15 cellular contexts compared by ENCODE assay signal in genomic region chr14:89540009-89540829, GRCh38.
DNase-seq lines count a peak whose midpoint lies in the region; ATAC-seq, FAIRE-seq and TF ChIP-seq lines count a peak whose summit lies in the region.
"Had no signal": no experiment of that assay in that cellular context is flagged by ENCODE, and none has a peak within 500 bp of the region (broad histone marks: within the 10 kb centered on the region; RNA-seq: fewer than 3 reads in every experiment).

No MANE protein-coding gene starts in this region.

- peaks cover 22% of the 10 kb centered on the region for H3K4me1 ChIP-seq in GM23248 (ENCODE audit: insufficient read depth)
- H3K4me1 ChIP-seq in H1 (replicated peaks in 1 of 4; ENCODE audit: control insufficient read depth in 3 of 4, insufficient read depth in 4 of 4, low read length in 3 of 4): peaks cover 3 to 12% (median 8%) of the 10 kb centered on the region in 4 experiments
- peaks cover 28% of the 10 kb centered on the region for H3K4me1 ChIP-seq in CD8-positive, alpha-beta memory T cell (ENCODE audit: insufficient read depth, low read length)

- H2AK5ac ChIP-seq in H1 (ENCODE audit: low read depth, low read length): no peak overlapping the region

- no peak overlapping the region for H3K23ac ChIP-seq in H1 (ENCODE audit: insufficient read length)

- DNase-seq in GM23248 (peak; percentile 31), NCI-H69 (lab: John Stamatoyannopoulos, UW) (peak; percentile 35), H1 (ENCODE audit: low read depth in 1 of 2, low spot score in 2 of 2) (no peak), glomerular visceral epithelial cell (ENCODE audit: extremely low spot score) (no peak), Calu3 (no peak)
- no peak for DNase-seq in CD8-positive, alpha-beta memory T cell
- DNase-seq: activated naive CD4-positive, alpha-beta T cell treated with anti-CD3 and anti-CD28 coated beads, Interleukin-2, amount 10 ng/mL, durations not matched to agents 7 days and 5 days; GF-D8; NCI-H1694 treated with DMSO at 0.1 percent for 48 hours; NCI-H524 treated with DMSO at 0.1 percent for 48 hours had no signal

- peak overlapping the region in 2 of 3 experiments; percentile 50 to 59 for H3K27ac Mint-ChIP-seq in nephron
- H3K27ac Mint-ChIP-seq in CD8-positive, alpha-beta memory T cell: peak overlapping the region in 1 of 8 donors; percentile 97
- H3K27ac Mint-ChIP-seq in Calu3 (ENCODE audit: unreplicated experiment): no peak overlapping the region

- peaks cover 4% of the 10 kb centered on the region; the same call in 1 of the 2 replicates for H3K79me1 ChIP-seq in H1 (ENCODE audit: low read depth, low read length)

- H2BK5ac ChIP-seq in H1 (ENCODE audit: low read depth, low read length): no peak overlapping the region

- H3K27me3 Mint-ChIP-seq in nephron (ENCODE audit: low read depth): no peaks in the 10 kb centered on the region
- no peaks in the 10 kb centered on the region for H3K27me3 Mint-ChIP-seq in CD8-positive, alpha-beta memory T cell
- H3K27me3 Mint-ChIP-seq in Calu3 (ENCODE audit: unreplicated experiment): no peaks in the 10 kb centered on the region
- H3K27me3 Mint-ChIP-seq: activated naive CD4-positive, alpha-beta T cell treated with anti-CD3 and anti-CD28 coated beads, Interleukin-2, amount 10 ng/mL, durations not matched to agents 7 days and 5 days had no signal

- H3K4ac ChIP-seq in H1 (replicated peaks; ENCODE audit: insufficient read length, low read depth, low read length): no peak overlapping the region

- H3K9me2 ChIP-seq in GM23248 (ENCODE audit: insufficient read depth): no peaks in the 10 kb centered on the region

- no peak for TF ChIP-seq RAD21 in H1 (IDR thresholded peaks at IDR 0.05 in 1 of 2, conservative IDR thresholded peaks at IDR 0.05 in 1 of 2; ENCODE audit: low read depth in 2 of 2, low read length in 2 of 2)

- H3K14ac ChIP-seq in H1 (ENCODE audit: insufficient read length): no peak overlapping the region

- ATAC-seq in GM18520 (IDR thresholded peaks at IDR 0.05; ENCODE audit: unreplicated experiment): no peak

- no peaks in the 10 kb centered on the region for H3K79me2 ChIP-seq in GM23248 (ENCODE audit: insufficient read depth)
- H3K79me2 ChIP-seq in H1 (ENCODE audit: control insufficient read depth in 1 of 2, insufficient read depth in 2 of 2, low read length in 2 of 2): peaks cover 0 to 84% of the 10 kb centered on the region in 2 experiments; a peak in 3 of 4 replicates

- H3K56ac ChIP-seq in H1 (replicated peaks; ENCODE audit: insufficient read length, low read depth, low read length): no peak overlapping the region

- no peaks in the 10 kb centered on the region for H3K36me3 ChIP-seq in GM23248 (ENCODE audit: low read depth)
- H3K36me3 ChIP-seq in H1 (ENCODE audit: control insufficient read depth in 2 of 4, insufficient read depth in 4 of 4, low read length in 3 of 4): no peaks in the 10 kb centered on the region
- H3K36me3 ChIP-seq in CD8-positive, alpha-beta memory T cell (ENCODE audit: insufficient read depth, low read length): peaks cover 7% of the 10 kb centered on the region

- H3K27me3 ChIP-seq in GM23248 (replicated peaks; ENCODE audit: insufficient read depth): no peaks in the 10 kb centered on the region
- H3K27me3 ChIP-seq in H1 (replicated peaks in 1 of 4; ENCODE audit: control insufficient read depth in 3 of 4, extremely low read depth in 1 of 4, insufficient read depth in 3 of 4, low read length in 3 of 4): no peaks in the 10 kb centered on the region
- no peaks in the 10 kb centered on the region for H3K27me3 ChIP-seq in CD8-positive, alpha-beta memory T cell (ENCODE audit: insufficient read depth, low read length, poor library complexity, severe bottlenecking)

- CTCF ChIA-PET in H1 (lab: Charles Lee; ENCODE audit: partially characterized antibody) (no interaction called here), Calu3 (lab: Charles Lee) (no interaction called here)
- CTCF ChIA-PET in CD8-positive, alpha-beta memory T cell (lab: Charles Lee): no interaction called here

- H3K4me1 Mint-ChIP-seq in nephron (peaks cover 43% of the 10 kb centered on the region), Calu3 (ENCODE audit: low read depth, unreplicated experiment) (no peaks in the 10 kb centered on the region)
- peaks cover 55 to 77% (median 74%) of the 10 kb centered on the region in 3 donors for H3K4me1 Mint-ChIP-seq in CD8-positive, alpha-beta memory T cell

- in situ Hi-C loops in GM23248 (cut with MboI): no loop called here

- H3K18ac ChIP-seq in H1 (ENCODE audit: extremely low read depth, low read length): no peak overlapping the region

- no peak for FAIRE-seq in H1 (lab: Jason Lieb, UNC)
- FAIRE-seq: keratinocyte, TTC549 had no signal

- H3K36me3 Mint-ChIP-seq in nephron (ENCODE audit: low read depth) (no peaks in the 10 kb centered on the region), Calu3 (ENCODE audit: insufficient read depth, unreplicated experiment) (no peaks in the 10 kb centered on the region)
- peaks cover 0 to 17% (median 6%) of the 10 kb centered on the region in 3 donors for H3K36me3 Mint-ChIP-seq in CD8-positive, alpha-beta memory T cell

- H3K4me3 Mint-ChIP-seq in nephron (no peak overlapping the region), Calu3 (ENCODE audit: low read depth, unreplicated experiment) (no peak overlapping the region)
- no peak overlapping the region for H3K4me3 Mint-ChIP-seq in CD8-positive, alpha-beta memory T cell
- H3K4me3 Mint-ChIP-seq: activated naive CD4-positive, alpha-beta T cell treated with anti-CD3 and anti-CD28 coated beads, Interleukin-2, amount 10 ng/mL, durations not matched to agents 7 days and 5 days had no signal

- POLR2A ChIA-PET in H1 (lab: Charles Lee; ENCODE audit: partially characterized antibody): no interaction called here
- POLR2A ChIA-PET in CD8-positive, alpha-beta memory T cell (lab: Charles Lee): no interaction called here

- no peak overlapping the region for H2BK15ac ChIP-seq in H1 (ENCODE audit: low read length)

- H3K9me3 ChIP-seq in GM23248 (ENCODE audit: low read depth): no peaks in the 10 kb centered on the region
- H3K9me3 ChIP-seq in H1 (ENCODE audit: insufficient read depth in 2 of 2, low read depth in 1 of 2, low read length in 1 of 2): no peaks in the 10 kb centered on the region
- no peaks in the 10 kb centered on the region for H3K9me3 ChIP-seq in CD8-positive, alpha-beta memory T cell (ENCODE audit: low read length)

- no peak overlapping the region; the same call in 1 of the 2 replicates for H2BK12ac ChIP-seq in H1 (ENCODE audit: low read depth, low read length)

- H3K4me3 ChIP-seq in GM23248 (peak overlapping the region; percentile 17; the same call in 1 of the 2 replicates), H1 (ENCODE audit: extremely low read depth in 1 of 4, insufficient read depth in 2 of 4, low read depth in 3 of 4, low read length in 4 of 4) (no peak overlapping the region)
- no peak overlapping the region for H3K4me3 ChIP-seq in CD8-positive, alpha-beta memory T cell (ENCODE audit: low read length)

- no peak for TF ChIP-seq CTCF in H1 (IDR thresholded peaks at IDR 0.05; ENCODE audit: control extremely low read depth in 1 of 3, insufficient read depth in 1 of 3, low read depth in 1 of 3, low read length in 3 of 3)
- TF ChIP-seq CTCF in nephron (IDR thresholded peaks at IDR 0.05; ENCODE audit: unreplicated experiment in 3 of 3): no peak
- no peak for TF ChIP-seq CTCF in Calu3 (IDR thresholded peaks at IDR 0.05; ENCODE audit: unreplicated experiment)

- H2AFZ ChIP-seq in GM23248 (no peak overlapping the region), H1 (ENCODE audit: low read length) (no peak overlapping the region)

- no peak for TF ChIP-seq EP300 in H1 (IDR thresholded peaks at IDR 0.05; ENCODE audit: borderline replicate concordance in 1 of 2, low read depth in 2 of 2, low read length in 2 of 2)

- H3K4me2 ChIP-seq in GM23248 (ENCODE audit: unreplicated experiment) (peak overlapping the region; percentile 29), H1 (ENCODE audit: insufficient read depth in 1 of 2, low read depth in 2 of 2, low read length in 2 of 2) (no peak overlapping the region; a peak in 1 of 4 replicates)

- 66 to 69% methylated on average over 19 to 20 of the region's 20 CpGs for WGBS in GM23248 (ENCODE audit: low coverage in 1 of 2, low lambda C conversion rate in 2 of 2, missing lambda C conversion rate in 2 of 2), 2 experiments
- WGBS in H1 (ENCODE audit: extremely low coverage in 1 of 2, insufficient coverage in 1 of 2, insufficient read length in 1 of 2, insufficient replicate concordance in 2 of 2, low coverage in 1 of 2, low lambda C conversion rate in 2 of 2, missing lambda C conversion rate in 1 of 2), 2 experiments: 87% methylated on average over 20 of the region's 20 CpGs; no CpG with 5 or more reads in 1 of the 2 experiments

- H3K27ac ChIP-seq in GM23248 (peak overlapping the region; percentile 73), H1 (ENCODE audit: low read depth, low read length) (0 out of 2 replicates have a peak overlapping the region, but pooled peaks have one; percentile 3)
- H3K27ac ChIP-seq in CD8-positive, alpha-beta memory T cell (ENCODE audit: low read depth, low read length): no peak overlapping the region
- H3K27ac ChIP-seq: C4-2B had no signal

- BruUV-seq in Calu3 (replicated peaks; lab: Mats Ljungman, UMichigan): no TSS peak

- no peak overlapping the region for H4K5ac ChIP-seq in H1 (ENCODE audit: insufficient read length, low read depth, low read length)

- TF ChIP-seq POLR2A in H1 (IDR thresholded peaks at IDR 0.05; ENCODE audit: control extremely low read depth in 1 of 2, low read depth in 2 of 2, low read length in 2 of 2): no peak

- peaks cover 24% of the 10 kb centered on the region for H3F3A ChIP-seq in GM23248 (ENCODE audit: insufficient read depth)

- H2BK120ac ChIP-seq in H1 (replicated peaks; ENCODE audit: low read depth, low read length): no peak overlapping the region

- no peak overlapping the region for H2BK20ac ChIP-seq in H1 (ENCODE audit: low read length)

- H4K8ac ChIP-seq in H1 (ENCODE audit: extremely low read depth, insufficient read depth, low read length): no peak overlapping the region

- no peaks in the 10 kb centered on the region for H3K9me3 Mint-ChIP-seq in nephron
- H3K9me3 Mint-ChIP-seq in CD8-positive, alpha-beta memory T cell: no peaks in the 10 kb centered on the region
- no peaks in the 10 kb centered on the region for H3K9me3 Mint-ChIP-seq in Calu3 (ENCODE audit: low read depth, unreplicated experiment)
- H3K9me3 Mint-ChIP-seq: activated naive CD4-positive, alpha-beta T cell treated with anti-CD3 and anti-CD28 coated beads, Interleukin-2, amount 10 ng/mL, durations not matched to agents 7 days and 5 days had no signal

- intact Hi-C loops in Calu3 (cut with micrococcal nuclease; ENCODE audit: unreplicated experiment): no loop called here

- no peak overlapping the region for H4K91ac ChIP-seq in H1 (replicated peaks; ENCODE audit: insufficient read length, low read length)

- H3K9ac ChIP-seq in GM23248 (no peak overlapping the region), H1 (replicated peaks in 1 of 4; ENCODE audit: extremely low read depth in 1 of 4, low read depth in 3 of 4, low read length in 3 of 4) (no peak overlapping the region)

- H4K20me1 ChIP-seq in GM23248 (ENCODE audit: insufficient read depth) (no peaks in the 10 kb centered on the region), H1 (replicated peaks in 1 of 2; ENCODE audit: control insufficient read depth in 1 of 2, insufficient read depth in 2 of 2, low read length in 2 of 2) (no peaks in the 10 kb centered on the region)

- no peaks in the 10 kb centered on the region; the same call in 1 of the 2 replicates for H3K23me2 ChIP-seq in H1 (ENCODE audit: low read depth, low read length)

Comparison
In these comparisons a context has a peak if more than half of its experiments do, and no peak if none do; other contexts are left out.
1. DNase-seq: peak in GM23248 (single experiment) and NCI-H69 (single experiment); none in H1 (0 of 2), CD8-positive, alpha-beta memory T cell (0 of 5), glomerular visceral epithelial cell (single experiment) and Calu3 (single experiment).